ENCODE assay signal across 1 cellular context in the genomic region with DNA sequence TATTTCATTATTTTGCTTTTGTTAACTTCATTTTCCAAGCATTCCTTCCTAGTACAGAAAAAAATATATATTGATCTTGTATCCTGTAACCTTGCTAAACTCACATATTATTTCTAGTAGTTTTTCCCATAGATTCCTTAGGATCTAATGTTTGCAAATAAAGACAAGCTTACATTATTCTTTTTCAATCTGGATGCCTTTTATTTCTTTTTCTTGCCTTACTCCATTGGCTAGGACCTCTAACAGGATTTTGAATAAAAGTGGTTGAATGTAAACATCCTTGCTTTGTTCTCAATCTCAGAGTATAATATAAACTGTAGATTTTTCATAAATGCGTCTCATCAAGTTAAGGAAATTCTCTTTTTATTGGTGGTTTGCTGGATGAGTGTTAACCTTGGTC.
TF ChIP-seq lines count a peak whose summit lies in the region.

No MANE protein-coding gene starts in this region.

TF ChIP-seq in HepG2, 621 proteins besides CTCF, POLR2A, EP300 and RAD21:
- TF ChIP-seq, protein P1, sequence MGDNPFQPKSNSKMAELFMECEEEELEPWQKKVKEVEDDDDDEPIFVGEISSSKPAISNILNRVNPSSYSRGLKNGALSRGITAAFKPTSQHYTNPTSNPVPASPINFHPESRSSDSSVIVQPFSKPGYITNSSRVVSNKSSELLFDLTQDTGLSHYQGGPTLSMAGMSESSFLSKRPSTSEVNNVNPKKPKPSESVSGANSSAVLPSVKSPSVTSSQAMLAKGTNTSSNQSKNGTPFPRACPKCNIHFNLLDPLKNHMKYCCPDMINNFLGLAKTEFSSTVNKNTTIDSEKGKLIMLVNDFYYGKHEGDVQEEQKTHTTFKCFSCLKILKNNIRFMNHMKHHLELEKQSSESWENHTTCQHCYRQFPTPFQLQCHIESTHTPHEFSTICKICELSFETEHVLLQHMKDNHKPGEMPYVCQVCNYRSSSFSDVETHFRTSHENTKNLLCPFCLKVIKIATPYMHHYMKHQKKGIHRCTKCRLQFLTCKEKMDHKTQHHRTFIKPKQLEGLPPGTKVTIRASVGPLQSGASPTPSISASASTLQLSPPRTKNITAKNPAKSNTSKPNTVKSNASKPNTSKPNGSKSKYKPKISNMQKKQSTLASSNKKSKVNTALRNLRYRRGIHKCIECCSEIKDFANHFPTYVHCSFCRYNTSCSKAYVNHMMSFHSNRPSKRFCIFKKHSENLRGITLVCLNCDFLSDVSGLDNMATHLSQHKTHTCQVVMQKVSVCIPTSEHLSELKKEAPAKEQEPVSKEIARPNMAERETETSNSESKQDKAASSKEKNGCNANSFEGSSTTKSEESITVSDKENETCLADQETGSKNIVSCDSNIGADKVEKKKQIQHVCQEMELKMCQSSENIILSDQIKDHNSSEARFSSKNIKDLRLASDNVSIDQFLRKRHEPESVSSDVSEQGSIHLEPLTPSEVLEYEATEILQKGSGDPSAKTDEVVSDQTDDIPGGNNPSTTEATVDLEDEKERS (CRISPR knock-in tag; IDR thresholded peaks at IDR 0.05) = peak; percentile 86; the same call in 1 of the 2 replicates
- peak; percentile 50; the same call in 1 of the 2 replicates for TF ChIP-seq KDM1A (CRISPR knock-in tag; IDR thresholded peaks at IDR 0.05)
- no peak for TF ChIP-seq CENPX (CRISPR knock-in tag; IDR thresholded peaks at IDR 0.05)
TF ChIP-seq in HepG2: peak in this region for 2.
